ENCODE assay signal across 8 cellular contexts in genomic region chr2:183079335-183079775, GRCh38. TPM values are rescaled to one million over a fixed set of nuclear protein-coding genes. Genes with fewer than 3 reads are reported as not detected.
DNase-seq lines count a peak whose midpoint lies in the region; ATAC-seq and TF ChIP-seq lines count a peak whose summit lies in the region.

No MANE protein-coding gene starts in this region.

- peak; percentile 25 for ATAC-seq in HG03439 (IDR thresholded peaks at IDR 0.05; ENCODE audit: unreplicated experiment)
- peak; percentile 27 for ATAC-seq in left lung
- ATAC-seq in GM21723 (IDR thresholded peaks at IDR 0.05; ENCODE audit: unreplicated experiment), result no peak

- DNase-seq in SHP77 (lab: John Stamatoyannopoulos, UW) (peak; percentile 9 to 22), SHP77 treated with DMSO at 0.1 percent for 48 hours (lab: John Stamatoyannopoulos, UW) (no peak), astrocyte of the cerebellum (ENCODE audit: low read depth) (no peak), left lung (no peak), testis (peak; percentile 40), NCI-H1092 (lab: John Stamatoyannopoulos, UW) (no peak)

- 17% methylated on average over 8 of the region's 8 CpGs for WGBS in testis, 2 donors

- H3K27ac ChIP-seq in left lung, result peak overlapping the region; percentile 84 to 88
- peak overlapping the region; percentile 61 to 78 for H3K27ac ChIP-seq in testis

- TF ChIP-seq POLR2A in testis (IDR thresholded peaks at IDR 0.05), result no peak

- intact Hi-C loops in left lung (cut with DNase I) (no loop called here), testis (cut with DNase I; ENCODE audit: low total_unique reads) (no loop called here)

- TF ChIP-seq CTCF in astrocyte of the cerebellum (IDR thresholded peaks at IDR 0.05; ENCODE audit: low read depth, low read length, missing control alignments) (no peak), left lung (IDR thresholded peaks at IDR 0.05) (no peak), testis (IDR thresholded peaks at IDR 0.05) (no peak)

- H3K9me3 ChIP-seq in left lung (no peaks in the 10 kb centered on the region), testis (no peaks in the 10 kb centered on the region)

- in situ Hi-C loops in astrocyte of the cerebellum (cut with HindIII; ENCODE audit: low sequenced_read_pairs), result no loop called here

- H3K4me3 ChIP-seq in astrocyte of the cerebellum (ENCODE audit: low read depth, low read length), result peak overlapping the region; percentile 67
- H3K4me3 ChIP-seq in left lung, result peak overlapping the region; percentile 51 to 59
- peak overlapping the region; percentile 77 to 83 for H3K4me3 ChIP-seq in testis

- no peaks in the 10 kb centered on the region for H3K36me3 ChIP-seq in left lung
- H3K36me3 ChIP-seq in testis (ENCODE audit: low read depth, missing control alignments), result no peaks in the 10 kb centered on the region

- H3K4me1 ChIP-seq in left lung, result peaks cover 0 to 15% of the 10 kb centered on the region in 2 donors
- no peaks in the 10 kb centered on the region for H3K4me1 ChIP-seq in testis

- H3K27me3 ChIP-seq in left lung (peaks cover 0 to 6% of the 10 kb centered on the region in 2 donors), testis (no peaks in the 10 kb centered on the region)

RNA-seq across cellular contexts. Expression of gene DUSP19, which starts 0.8 kb away (rescaled TPM):
- 1 to 10 TPM; 4.2 to 5.9 TPM for total RNA-seq in left lung
- total RNA-seq in testis, result 1 to 10 TPM; 3.8 to 4.3 TPM
- 4.5 TPM for polyA plus RNA-seq in testis (ENCODE audit: insufficient read depth, low read depth, low replicate concordance)

RNA-seq across cellular contexts. Expression of gene NCKAP1, which starts 41.1 kb away (rescaled TPM):
- total RNA-seq in left lung, result 100 to 1,000 TPM; 119 to 128 TPM
- 100 to 1,000 TPM in 1 of 2 donors, 10 to 100 TPM in 1; 82.9 to 110 TPM for total RNA-seq in testis
- 59.6 TPM for polyA plus RNA-seq in testis (ENCODE audit: insufficient read depth, low read depth, low replicate concordance)

RNA-seq across cellular contexts. Expression of gene NUP35, which starts 44.9 kb away (rescaled TPM):
- total RNA-seq in left lung, result 10 to 100 TPM; 13.3 to 15.5 TPM
- 10 to 100 TPM; 29.9 to 54.8 TPM for total RNA-seq in testis
- polyA plus RNA-seq in testis (ENCODE audit: insufficient read depth, low read depth, low replicate concordance), result 35.9 TPM

Comparison
In these comparisons a context has a peak if more than half of its experiments do, and no peak if none do; other contexts are left out.
1. DNase-seq: peak in SHP77 (2 of 2) and testis (single experiment); none in SHP77 treated with DMSO at 0.1 percent for 48 hours (single experiment), astrocyte of the cerebellum (single experiment), left lung (0 of 2) and NCI-H1092 (single experiment).
2. Peak in every context shown above with its lines, with median percentiles within 50 percentile points of each other: H3K4me3 ChIP-seq.